9 cellular contexts compared by ENCODE assay signal in genomic region chr5:151150484-151151262, GRCh38. TPM values are rescaled to one million over a fixed set of nuclear protein-coding genes. Genes with fewer than 3 reads are reported as not detected.
DNase-seq lines count a peak whose midpoint lies in the region; ATAC-seq and TF ChIP-seq lines count a peak whose summit lies in the region.
"Had no signal": no experiment of that assay in that cellular context is flagged by ENCODE, and none has a peak within 500 bp of the region (broad histone marks: within the 10 kb centered on the region; RNA-seq: fewer than 3 reads in every experiment).

No MANE protein-coding gene starts in this region.

- H3K79me2 ChIP-seq in hepatocyte, result peaks cover 82% of the 10 kb centered on the region
- H3K79me2 ChIP-seq in PC-3 (ENCODE audit: low read length), result peaks cover 12% of the 10 kb centered on the region

- H3F3A ChIP-seq in PC-3 (ENCODE audit: low read length, unreplicated experiment), result no peaks in the 10 kb centered on the region

- peak overlapping the region; percentile 70 for H3K4me2 ChIP-seq in hepatocyte
- H3K4me2 ChIP-seq in PC-3 (ENCODE audit: low read length), result no peak overlapping the region

- POLR2A ChIA-PET in PC-3 (lab: Charles Lee; ENCODE audit: unreplicated experiment), result no interaction called here

- no peaks in the 10 kb centered on the region for H3K36me3 ChIP-seq in hepatocyte (replicated peaks; ENCODE audit: insufficient read depth, low read depth)
- no peaks in the 10 kb centered on the region for H3K36me3 ChIP-seq in PC-3 (ENCODE audit: low read depth, low read length)

- H3K4me3 Mint-ChIP-seq in activated naive CD8-positive, alpha-beta T cell treated with anti-CD3 and anti-CD28 coated beads for 36 hours, result peak overlapping the region; percentile 60

- H3K27ac ChIP-seq in hepatocyte (peak overlapping the region; percentile 96), PC-3 (ENCODE audit: low read length) (no peak overlapping the region)
- H3K27ac ChIP-seq: 22Rv1 had no signal

- H2AFZ ChIP-seq in hepatocyte (no peak overlapping the region), PC-3 (ENCODE audit: low read length) (no peak overlapping the region)

- H3K4me1 ChIP-seq in hepatocyte (ENCODE audit: insufficient read depth), result peaks cover 43% of the 10 kb centered on the region
- peaks cover 6% of the 10 kb centered on the region for H3K4me1 ChIP-seq in PC-3 (ENCODE audit: insufficient read depth, low read length)

- H3K9ac ChIP-seq in PC-3 (ENCODE audit: low read length), result no peak overlapping the region

- BruUV-seq in PC-3 (replicated peaks; lab: Mats Ljungman, UMichigan), result no TSS peak

- H3K9me3 ChIP-seq in hepatocyte (ENCODE audit: low read depth), result no peaks in the 10 kb centered on the region
- no peaks in the 10 kb centered on the region for H3K9me3 ChIP-seq in PC-3 (ENCODE audit: low read length)

- H3K36me3 Mint-ChIP-seq in activated naive CD8-positive, alpha-beta T cell treated with anti-CD3 and anti-CD28 coated beads for 36 hours, result peaks cover 71% of the 10 kb centered on the region

- peak; percentile 27 for DNase-seq in NCI-H1092 treated with DMSO at 0.1 percent for 48 hours (lab: John Stamatoyannopoulos, UW)
- DNase-seq in NCI-H1092 (lab: John Stamatoyannopoulos, UW), result no peak
- peak; percentile 60 for DNase-seq in RPMI8226
- peak; percentile 81 for DNase-seq in activated naive CD8-positive, alpha-beta T cell treated with anti-CD3 and anti-CD28 coated beads for 36 hours
- DNase-seq in hepatocyte (ENCODE audit: low spot score), result peak; percentile 83
- peak; percentile 41 to 44 for DNase-seq in stimulated activated CD4-positive, alpha-beta T cell treated with anti-CD3 and anti-CD28 coated beads, Interleukin-2, amount 100 ng/mL, for 48 hours
- DNase-seq in PC-3, result no peak

- no peaks in the 10 kb centered on the region for H3K9me3 Mint-ChIP-seq in activated naive CD8-positive, alpha-beta T cell treated with anti-CD3 and anti-CD28 coated beads for 36 hours

- CTCF ChIA-PET in PC-3 (lab: Charles Lee), result interaction anchor here (0.6 kb wide), 1 partner anchor 148 kb away, joined by 4 read pairs; no protein-coding TSS in a partner anchor

- intact Hi-C loops in PC-3 (cut with micrococcal nuclease), result no loop called here

- H4K20me1 ChIP-seq in hepatocyte (ENCODE audit: insufficient read depth, poor library complexity, severe bottlenecking) (peaks cover 3% of the 10 kb centered on the region), PC-3 (ENCODE audit: low read length) (no peaks in the 10 kb centered on the region)

- H3K9me2 ChIP-seq in hepatocyte (replicated peaks; ENCODE audit: insufficient read depth) (no peaks in the 10 kb centered on the region), PC-3 (replicated peaks; ENCODE audit: low read length) (no peaks in the 10 kb centered on the region)

- peak overlapping the region; percentile 92 for H3K27ac Mint-ChIP-seq in activated naive CD8-positive, alpha-beta T cell treated with anti-CD3 and anti-CD28 coated beads for 36 hours

- H3K27me3 ChIP-seq in hepatocyte (no peaks in the 10 kb centered on the region), PC-3 (ENCODE audit: low read length) (no peaks in the 10 kb centered on the region)

- 22% methylated on average over 5 of the region's 5 CpGs for WGBS in hepatocyte (ENCODE audit: low lambda C conversion rate, missing lambda C conversion rate)

- TF ChIP-seq CTCF in hepatocyte (IDR thresholded peaks at IDR 0.05; ENCODE audit: poor library complexity) (no peak), PC-3 (conservative IDR thresholded peaks at IDR 0.05; ENCODE audit: low read depth, low read length) (no peak)

- no peaks in the 10 kb centered on the region for H3K27me3 Mint-ChIP-seq in activated naive CD8-positive, alpha-beta T cell treated with anti-CD3 and anti-CD28 coated beads for 36 hours

- H3K4me3 ChIP-seq in hepatocyte (no peak overlapping the region), PC-3 (ENCODE audit: low read length) (no peak overlapping the region)

- peaks cover 89% of the 10 kb centered on the region for H3K4me1 Mint-ChIP-seq in activated naive CD8-positive, alpha-beta T cell treated with anti-CD3 and anti-CD28 coated beads for 36 hours

- ATAC-seq in HG02885 (IDR thresholded peaks at IDR 0.05; ENCODE audit: poor library complexity, unreplicated experiment) (peak; percentile 45), PC-3 (no peak; the same call in 1 of the 2 replicates)

RNA-seq across cellular contexts. Expression of gene ANXA6, which starts 6.9 kb away (rescaled TPM):
- total RNA-seq in activated naive CD8-positive, alpha-beta T cell treated with anti-CD3 and anti-CD28 coated beads for 36 hours, result 100 to 1,000 TPM; 407 to 417 TPM
- 148 and 152 TPM in 2 replicates for total RNA-seq in hepatocyte
- polyA plus RNA-seq in hepatocyte, result 116 and 122 TPM in 2 replicates
- total RNA-seq in PC-3 (2014; rRNA removed), result 122 and 131 TPM in 2 replicates

Comparison
In these comparisons a context has a peak if more than half of its experiments do, and no peak if none do; other contexts are left out.
1. DNase-seq: peak in NCI-H1092 treated with DMSO at 0.1 percent for 48 hours (single experiment), RPMI8226 (single experiment), activated naive CD8-positive, alpha-beta T cell treated with anti-CD3 and anti-CD28 coated beads for 36 hours (single experiment), hepatocyte (single experiment) and stimulated activated CD4-positive, alpha-beta T cell treated with anti-CD3 and anti-CD28 coated beads, Interleukin-2, amount 100 ng/mL, for 48 hours (2 of 2); none in NCI-H1092 (single experiment) and PC-3 (single experiment).